Comparison of ENCODE assay signal across 1 cellular context in the genomic region with DNA sequence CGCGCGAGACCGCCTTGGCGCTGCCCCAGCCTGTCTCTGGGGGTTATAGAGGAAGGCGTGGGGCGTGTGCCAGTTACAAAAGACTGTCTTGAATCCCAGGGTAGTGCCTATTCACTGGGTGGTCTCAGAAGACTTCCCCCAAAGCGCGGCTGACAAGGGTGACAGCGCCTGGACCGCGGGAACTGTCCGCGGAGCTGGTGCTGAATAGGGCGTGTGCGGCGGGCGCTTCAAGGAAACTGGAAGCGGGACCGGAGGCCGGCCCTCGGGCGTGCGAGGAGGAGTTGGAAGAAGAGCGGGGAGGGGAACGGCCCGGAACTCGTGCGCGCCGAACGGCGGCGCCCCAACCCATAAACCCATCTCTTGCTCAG.
A peak's percentile ranks its signal among the peaks of the same experiment; 100 is the strongest.
TF ChIP-seq lines count a peak whose summit lies in the region.

No MANE protein-coding gene starts in this region.

TF ChIP-seq in GM12878, 131 proteins besides CTCF, POLR2A, EP300 and RAD21:
- TF ChIP-seq MXI1 (IDR thresholded peaks at IDR 0.05; ENCODE audit: low read depth, low read length) = peak; percentile 80
- TF ChIP-seq HDAC6 (IDR thresholded peaks at IDR 0.05; ENCODE audit: unreplicated experiment) = no peak
- TF ChIP-seq, protein P1, sequence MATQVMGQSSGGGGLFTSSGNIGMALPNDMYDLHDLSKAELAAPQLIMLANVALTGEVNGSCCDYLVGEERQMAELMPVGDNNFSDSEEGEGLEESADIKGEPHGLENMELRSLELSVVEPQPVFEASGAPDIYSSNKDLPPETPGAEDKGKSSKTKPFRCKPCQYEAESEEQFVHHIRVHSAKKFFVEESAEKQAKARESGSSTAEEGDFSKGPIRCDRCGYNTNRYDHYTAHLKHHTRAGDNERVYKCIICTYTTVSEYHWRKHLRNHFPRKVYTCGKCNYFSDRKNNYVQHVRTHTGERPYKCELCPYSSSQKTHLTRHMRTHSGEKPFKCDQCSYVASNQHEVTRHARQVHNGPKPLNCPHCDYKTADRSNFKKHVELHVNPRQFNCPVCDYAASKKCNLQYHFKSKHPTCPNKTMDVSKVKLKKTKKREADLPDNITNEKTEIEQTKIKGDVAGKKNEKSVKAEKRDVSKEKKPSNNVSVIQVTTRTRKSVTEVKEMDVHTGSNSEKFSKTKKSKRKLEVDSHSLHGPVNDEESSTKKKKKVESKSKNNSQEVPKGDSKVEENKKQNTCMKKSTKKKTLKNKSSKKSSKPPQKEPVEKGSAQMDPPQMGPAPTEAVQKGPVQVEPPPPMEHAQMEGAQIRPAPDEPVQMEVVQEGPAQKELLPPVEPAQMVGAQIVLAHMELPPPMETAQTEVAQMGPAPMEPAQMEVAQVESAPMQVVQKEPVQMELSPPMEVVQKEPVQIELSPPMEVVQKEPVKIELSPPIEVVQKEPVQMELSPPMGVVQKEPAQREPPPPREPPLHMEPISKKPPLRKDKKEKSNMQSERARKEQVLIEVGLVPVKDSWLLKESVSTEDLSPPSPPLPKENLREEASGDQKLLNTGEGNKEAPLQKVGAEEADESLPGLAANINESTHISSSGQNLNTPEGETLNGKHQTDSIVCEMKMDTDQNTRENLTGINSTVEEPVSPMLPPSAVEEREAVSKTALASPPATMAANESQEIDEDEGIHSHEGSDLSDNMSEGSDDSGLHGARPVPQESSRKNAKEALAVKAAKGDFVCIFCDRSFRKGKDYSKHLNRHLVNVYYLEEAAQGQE (IDR thresholded peaks at IDR 0.05; ENCODE audit: low read depth, low read length) = peak; percentile 98
- TF ChIP-seq, protein P2, sequence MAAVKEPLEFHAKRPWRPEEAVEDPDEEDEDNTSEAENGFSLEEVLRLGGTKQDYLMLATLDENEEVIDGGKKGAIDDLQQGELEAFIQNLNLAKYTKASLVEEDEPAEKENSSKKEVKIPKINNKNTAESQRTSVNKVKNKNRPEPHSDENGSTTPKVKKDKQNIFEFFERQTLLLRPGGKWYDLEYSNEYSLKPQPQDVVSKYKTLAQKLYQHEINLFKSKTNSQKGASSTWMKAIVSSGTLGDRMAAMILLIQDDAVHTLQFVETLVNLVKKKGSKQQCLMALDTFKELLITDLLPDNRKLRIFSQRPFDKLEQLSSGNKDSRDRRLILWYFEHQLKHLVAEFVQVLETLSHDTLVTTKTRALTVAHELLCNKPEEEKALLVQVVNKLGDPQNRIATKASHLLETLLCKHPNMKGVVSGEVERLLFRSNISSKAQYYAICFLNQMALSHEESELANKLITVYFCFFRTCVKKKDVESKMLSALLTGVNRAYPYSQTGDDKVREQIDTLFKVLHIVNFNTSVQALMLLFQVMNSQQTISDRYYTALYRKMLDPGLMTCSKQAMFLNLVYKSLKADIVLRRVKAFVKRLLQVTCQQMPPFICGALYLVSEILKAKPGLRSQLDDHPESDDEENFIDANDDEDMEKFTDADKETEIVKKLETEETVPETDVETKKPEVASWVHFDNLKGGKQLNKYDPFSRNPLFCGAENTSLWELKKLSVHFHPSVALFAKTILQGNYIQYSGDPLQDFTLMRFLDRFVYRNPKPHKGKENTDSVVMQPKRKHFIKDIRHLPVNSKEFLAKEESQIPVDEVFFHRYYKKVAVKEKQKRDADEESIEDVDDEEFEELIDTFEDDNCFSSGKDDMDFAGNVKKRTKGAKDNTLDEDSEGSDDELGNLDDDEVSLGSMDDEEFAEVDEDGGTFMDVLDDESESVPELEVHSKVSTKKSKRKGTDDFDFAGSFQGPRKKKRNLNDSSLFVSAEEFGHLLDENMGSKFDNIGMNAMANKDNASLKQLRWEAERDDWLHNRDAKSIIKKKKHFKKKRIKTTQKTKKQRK (IDR thresholded peaks at IDR 0.05; ENCODE audit: low read depth, low read length) = no peak
- no peak for TF ChIP-seq MEF2A (IDR thresholded peaks at IDR 0.05; ENCODE audit: insufficient read depth, low read depth, low read length)
- TF ChIP-seq, protein P3, sequence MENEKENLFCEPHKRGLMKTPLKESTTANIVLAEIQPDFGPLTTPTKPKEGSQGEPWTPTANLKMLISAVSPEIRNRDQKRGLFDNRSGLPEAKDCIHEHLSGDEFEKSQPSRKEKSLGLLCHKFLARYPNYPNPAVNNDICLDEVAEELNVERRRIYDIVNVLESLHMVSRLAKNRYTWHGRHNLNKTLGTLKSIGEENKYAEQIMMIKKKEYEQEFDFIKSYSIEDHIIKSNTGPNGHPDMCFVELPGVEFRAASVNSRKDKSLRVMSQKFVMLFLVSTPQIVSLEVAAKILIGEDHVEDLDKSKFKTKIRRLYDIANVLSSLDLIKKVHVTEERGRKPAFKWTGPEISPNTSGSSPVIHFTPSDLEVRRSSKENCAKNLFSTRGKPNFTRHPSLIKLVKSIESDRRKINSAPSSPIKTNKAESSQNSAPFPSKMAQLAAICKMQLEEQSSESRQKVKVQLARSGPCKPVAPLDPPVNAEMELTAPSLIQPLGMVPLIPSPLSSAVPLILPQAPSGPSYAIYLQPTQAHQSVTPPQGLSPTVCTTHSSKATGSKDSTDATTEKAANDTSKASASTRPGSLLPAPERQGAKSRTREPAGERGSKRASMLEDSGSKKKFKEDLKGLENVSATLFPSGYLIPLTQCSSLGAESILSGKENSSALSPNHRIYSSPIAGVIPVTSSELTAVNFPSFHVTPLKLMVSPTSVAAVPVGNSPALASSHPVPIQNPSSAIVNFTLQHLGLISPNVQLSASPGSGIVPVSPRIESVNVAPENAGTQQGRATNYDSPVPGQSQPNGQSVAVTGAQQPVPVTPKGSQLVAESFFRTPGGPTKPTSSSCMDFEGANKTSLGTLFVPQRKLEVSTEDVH (IDR thresholded peaks at IDR 0.05; ENCODE audit: low read depth, partially characterized antibody) = no peak
- TF ChIP-seq SREBF2 (IDR thresholded peaks at IDR 0.05; ENCODE audit: low read length) = no peak
- TF ChIP-seq, protein P4, sequence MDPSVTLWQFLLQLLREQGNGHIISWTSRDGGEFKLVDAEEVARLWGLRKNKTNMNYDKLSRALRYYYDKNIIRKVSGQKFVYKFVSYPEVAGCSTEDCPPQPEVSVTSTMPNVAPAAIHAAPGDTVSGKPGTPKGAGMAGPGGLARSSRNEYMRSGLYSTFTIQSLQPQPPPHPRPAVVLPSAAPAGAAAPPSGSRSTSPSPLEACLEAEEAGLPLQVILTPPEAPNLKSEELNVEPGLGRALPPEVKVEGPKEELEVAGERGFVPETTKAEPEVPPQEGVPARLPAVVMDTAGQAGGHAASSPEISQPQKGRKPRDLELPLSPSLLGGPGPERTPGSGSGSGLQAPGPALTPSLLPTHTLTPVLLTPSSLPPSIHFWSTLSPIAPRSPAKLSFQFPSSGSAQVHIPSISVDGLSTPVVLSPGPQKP (IDR thresholded peaks at IDR 0.05; ENCODE audit: low read depth, low read length) = no peak
- TF ChIP-seq BACH1 (IDR thresholded peaks at IDR 0.05; ENCODE audit: borderline replicate concordance) = no peak
- no peak for TF ChIP-seq ZZZ3 (IDR thresholded peaks at IDR 0.05; ENCODE audit: control insufficient read depth, insufficient read length, low read depth)
- peak; percentile 36; the same call in 1 of the 2 replicates for TF ChIP-seq SIN3A (IDR thresholded peaks at IDR 0.05; ENCODE audit: low read depth, low read length)
- TF ChIP-seq ZNF384 (IDR thresholded peaks at IDR 0.05; ENCODE audit: borderline replicate concordance, low read depth, low read length) = no peak
- TF ChIP-seq, protein P5, sequence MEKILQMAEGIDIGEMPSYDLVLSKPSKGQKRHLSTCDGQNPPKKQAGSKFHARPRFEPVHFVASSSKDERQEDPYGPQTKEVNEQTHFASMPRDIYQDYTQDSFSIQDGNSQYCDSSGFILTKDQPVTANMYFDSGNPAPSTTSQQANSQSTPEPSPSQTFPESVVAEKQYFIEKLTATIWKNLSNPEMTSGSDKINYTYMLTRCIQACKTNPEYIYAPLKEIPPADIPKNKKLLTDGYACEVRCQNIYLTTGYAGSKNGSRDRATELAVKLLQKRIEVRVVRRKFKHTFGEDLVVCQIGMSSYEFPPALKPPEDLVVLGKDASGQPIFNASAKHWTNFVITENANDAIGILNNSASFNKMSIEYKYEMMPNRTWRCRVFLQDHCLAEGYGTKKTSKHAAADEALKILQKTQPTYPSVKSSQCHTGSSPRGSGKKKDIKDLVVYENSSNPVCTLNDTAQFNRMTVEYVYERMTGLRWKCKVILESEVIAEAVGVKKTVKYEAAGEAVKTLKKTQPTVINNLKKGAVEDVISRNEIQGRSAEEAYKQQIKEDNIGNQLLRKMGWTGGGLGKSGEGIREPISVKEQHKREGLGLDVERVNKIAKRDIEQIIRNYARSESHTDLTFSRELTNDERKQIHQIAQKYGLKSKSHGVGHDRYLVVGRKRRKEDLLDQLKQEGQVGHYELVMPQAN (conservative IDR thresholded peaks at IDR 0.05) = peak; percentile 43; the same call in 1 of the 2 replicates
- no peak; a peak in 1 of 4 replicates for TF ChIP-seq BHLHE40 (IDR thresholded peaks at IDR 0.05; ENCODE audit: borderline replicate concordance in 1 of 2, low read depth in 2 of 2, low read length in 1 of 2)
- TF ChIP-seq RUNX3 (IDR thresholded peaks at IDR 0.05; ENCODE audit: low read length) = 0 out of 2 replicates have a peak, but pooled peaks have one; percentile 13
- no peak for TF ChIP-seq FOS (IDR thresholded peaks at IDR 0.05; ENCODE audit: borderline replicate concordance, extremely low read depth, insufficient read length)
- no peak for TF ChIP-seq ATF7 (IDR thresholded peaks at IDR 0.05; ENCODE audit: low read depth)
